In the genomic region with DNA sequence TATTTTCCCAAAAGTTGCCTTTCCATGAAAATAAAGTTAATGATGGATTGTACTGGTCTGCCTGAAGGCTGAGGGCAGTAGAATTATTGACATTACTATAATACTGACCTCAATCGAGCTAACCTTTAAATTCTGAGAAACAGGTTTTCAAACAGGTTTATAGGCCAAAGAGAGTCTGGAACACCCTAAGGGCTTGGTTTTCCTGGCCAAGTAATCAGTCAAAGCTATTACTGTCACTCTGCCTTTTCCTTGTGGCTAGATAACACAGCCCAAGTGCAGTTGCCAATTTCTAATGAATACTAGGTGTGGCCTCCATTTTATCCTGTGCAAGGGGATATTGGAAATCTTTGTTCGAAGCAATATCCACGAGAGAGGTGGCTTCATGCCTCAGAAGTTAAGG, we compare ENCODE assay signal across 19 cellular contexts.
DNase-seq lines count a peak whose midpoint lies in the region; ATAC-seq and TF ChIP-seq lines count a peak whose summit lies in the region.
"Had no signal": no experiment of that assay in that cellular context is flagged by ENCODE, and none has a peak within 500 bp of the region (broad histone marks: within the 10 kb centered on the region; RNA-seq: fewer than 3 reads in every experiment).

No MANE protein-coding gene starts in this region.

- H2AFZ ChIP-seq in KMS-11 (ENCODE audit: low read depth) (peak overlapping the region; percentile 42; the same call in 1 of the 2 replicates), trophoblast cell (ENCODE audit: insufficient read depth, low read length, poor library complexity) (no peak overlapping the region)

- no peak overlapping the region for H3K18ac ChIP-seq in trophoblast cell (ENCODE audit: low read length)

- no peak overlapping the region for H4K12ac ChIP-seq in trophoblast cell (ENCODE audit: low read depth, low read length)

- H4K91ac ChIP-seq in trophoblast cell (ENCODE audit: low read depth, low read length) = no peak overlapping the region

- no peaks in the 10 kb centered on the region for H3K79me2 ChIP-seq in KMS-11 (ENCODE audit: insufficient read depth, low read depth)
- no peaks in the 10 kb centered on the region for H3K79me2 ChIP-seq in trophoblast cell (ENCODE audit: control insufficient read depth, insufficient read depth, low read length, poor library complexity)

- TF ChIP-seq CTCF in KMS-11 (conservative IDR thresholded peaks at IDR 0.05; ENCODE audit: low read depth, low read length) (no peak), epithelial cell of esophagus (IDR thresholded peaks at IDR 0.05; ENCODE audit: insufficient read depth, low read depth, low read length, missing control alignments) (no peak)

- H2BK5ac ChIP-seq in trophoblast cell (ENCODE audit: low read depth, low read length, poor library complexity) = no peak overlapping the region

- H3K27ac ChIP-seq in KMS-11 (peak overlapping the region; percentile 63), trophoblast cell (ENCODE audit: low read depth, low read length) (no peak overlapping the region)
- H3K27ac ChIP-seq: vagina had no signal

- H3K36me3 ChIP-seq in KMS-11 (ENCODE audit: insufficient read depth) (no peaks in the 10 kb centered on the region), trophoblast cell (ENCODE audit: control insufficient read depth in 1 of 2, insufficient read depth in 2 of 2, low read length in 2 of 2) (no peaks in the 10 kb centered on the region)
- H3K36me3 ChIP-seq: vagina had no signal

- H3K4me2 ChIP-seq in KMS-11 (peak overlapping the region; percentile 81), trophoblast cell (ENCODE audit: low read length) (no peak overlapping the region)

- peaks cover 82% of the 10 kb centered on the region for H3K4me1 ChIP-seq in KMS-11 (ENCODE audit: low read depth, poor library complexity, severe bottlenecking)
- H3K4me1 ChIP-seq in trophoblast cell (ENCODE audit: control insufficient read depth in 1 of 2, insufficient read depth in 2 of 2, low read length in 2 of 2) = peaks cover 0 to 2% of the 10 kb centered on the region in 2 experiments

- H4K20me1 ChIP-seq in KMS-11 (ENCODE audit: insufficient read depth) = no peaks in the 10 kb centered on the region

- H3K79me1 ChIP-seq in trophoblast cell (ENCODE audit: low read length) = peaks cover 2% of the 10 kb centered on the region

- no peak overlapping the region for H4K8ac ChIP-seq in trophoblast cell (ENCODE audit: low read depth, low read length)

- DNase-seq in NCI-H526 (lab: John Stamatoyannopoulos, UW) = peak; percentile 7 to 8
- DNase-seq in NCI-H526 treated with DMSO at 0.1 percent for 48 hours (lab: John Stamatoyannopoulos, UW) = no peak
- DNase-seq in epithelial cell of esophagus (ENCODE audit: low read depth) = peak; percentile 80
- peak; percentile 64 to 89 for DNase-seq in trophoblast cell
- DNase-seq in sciatic nerve (ENCODE audit: low spot score) = no peak
- DNase-seq in medulla oblongata (ENCODE audit: extremely low spot score) = no peak
- DNase-seq in NCI-H1930 (lab: John Stamatoyannopoulos, UW) = no peak
- DNase-seq: activated CD4-positive, alpha-beta memory T cell treated with anti-CD3 and anti-CD28 coated beads, Interleukin-2, amount 10 ng/mL, durations not matched to agents 7 days and 5 days; activated T-cell treated with anti-CD3 and anti-CD28 coated beads, Interleukin-2, amount 50 U/mL, for 4 hours; CD4-positive, CD25-positive, alpha-beta regulatory T cell; cortex of kidney; Kasumi-1; NCI-H1436; NCI-H510A treated with DMSO at 0.1 percent for 48 hours; stimulated activated naive CD8-positive, alpha-beta T cell treated with anti-CD3 and anti-CD28 coated beads, Interleukin-15, Interleukin-2, amounts not matched to agents 100 U/mL and 50 U/mL, for 24 hours had no signal

- H3K9ac ChIP-seq in KMS-11 (peak overlapping the region; percentile 9; the same call in 1 of the 2 replicates), trophoblast cell (ENCODE audit: low read length) (no peak overlapping the region)

- H3K4me3 ChIP-seq in KMS-11 (IDR thresholded peaks at IDR 0.05; ENCODE audit: insufficient read depth, low read depth, low read length) = no peak overlapping the region
- H3K4me3 ChIP-seq in epithelial cell of esophagus (ENCODE audit: low read length) = no peak overlapping the region
- no peak overlapping the region for H3K4me3 ChIP-seq in trophoblast cell (ENCODE audit: low read depth, low read length)
- H3K4me3 ChIP-seq: vagina had no signal

- intact Hi-C loops in sciatic nerve (cut with DNase I) = no loop called here

- H2BK120ac ChIP-seq in trophoblast cell (ENCODE audit: insufficient read depth, low read length, poor library complexity) = no peak overlapping the region

- H3K14ac ChIP-seq in trophoblast cell (ENCODE audit: low read length) = no peak overlapping the region

- WGBS in trophoblast cell (ENCODE audit: extremely low coverage, insufficient coverage, insufficient read length) = no CpG with 5 or more reads among the region's 3 CpGs

- no peak overlapping the region for H3K23ac ChIP-seq in trophoblast cell (ENCODE audit: low read length)

- no peak overlapping the region for H2BK12ac ChIP-seq in trophoblast cell (ENCODE audit: low read length)

- no peak overlapping the region for H2AK5ac ChIP-seq in trophoblast cell (ENCODE audit: low read length)

- no peaks in the 10 kb centered on the region for H3K9me3 ChIP-seq in trophoblast cell (ENCODE audit: insufficient read depth, low read depth, low read length)
- H3K9me3 ChIP-seq: vagina had no signal

- ATAC-seq in sciatic nerve = no peak
- ATAC-seq: activated T-cell treated with anti-CD3 and anti-CD28 coated beads, Interleukin-2, amount 50 U/mL, for 4 hours; HCT116; Panc1; stimulated activated naive CD8-positive, alpha-beta T cell treated with anti-CD3 and anti-CD28 coated beads, Interleukin-15, Interleukin-2, amounts not matched to agents 100 U/mL and 50 U/mL, for 24 hours had no signal

- H3K27me3 ChIP-seq in KMS-11 (ENCODE audit: insufficient read depth, low read depth) (no peaks in the 10 kb centered on the region), trophoblast cell (ENCODE audit: insufficient read depth, low read length) (no peaks in the 10 kb centered on the region)
- H3K27me3 ChIP-seq: vagina had no signal

- no peak overlapping the region for H3K4ac ChIP-seq in trophoblast cell (ENCODE audit: low read depth, low read length)

Comparison
In these comparisons a context has a peak if more than half of its experiments do, and no peak if none do; other contexts are left out.
1. DNase-seq: peak in NCI-H526 (2 of 2), epithelial cell of esophagus (single experiment) and trophoblast cell (2 of 2); none in NCI-H526 treated with DMSO at 0.1 percent for 48 hours (single experiment), sciatic nerve (single experiment), medulla oblongata (single experiment) and NCI-H1930 (0 of 2).